In genomic region chr9:131650254-131650653, GRCh38 we compare ENCODE assay signal across 11 cellular contexts.
DNase-seq lines count a peak whose midpoint lies in the region; TF ChIP-seq lines count a peak whose summit lies in the region.
"Had no signal": no experiment of that assay in that cellular context is flagged by ENCODE, and none has a peak within 500 bp of the region (broad histone marks: within the 10 kb centered on the region; RNA-seq: fewer than 3 reads in every experiment).

No MANE protein-coding gene starts in this region.

- no peak overlapping the region for H3K4me3 ChIP-seq in left ventricle myocardium inferior
- H3K4me3 ChIP-seq in skeletal muscle tissue (ENCODE audit: low read length in 3 of 3): no peak overlapping the region
- H3K4me3 ChIP-seq in WERI-Rb-1 (ENCODE audit: low read depth, low read length): no peak overlapping the region

- peak; percentile 77 for DNase-seq in GM03348 (ENCODE audit: low spot score)
- DNase-seq in activated T-helper 1 cell treated with anti-CD3 and anti-CD28 coated beads, Interleukin-12 subunit alpha, Interleukin-12 subunit beta, Interleukin-2, Interleukin-4 antibody, amounts not matched to agents 30 ng/mL and 10 ng/mL and 1 ng/mL, durations not matched to agents 14 hours and 24 hours and 36 hours (ENCODE audit: low spot score): no peak
- DNase-seq in left ventricle myocardium inferior: no peak
- no peak for DNase-seq in NCI-H774 (lab: John Stamatoyannopoulos, UW)
- DNase-seq in WERI-Rb-1: no peak
- no peak for DNase-seq in HuH-7 (ENCODE audit: low spot score)
- no peak for DNase-seq in NCI-H1436 treated with DMSO at 0.1 percent for 48 hours (lab: John Stamatoyannopoulos, UW)
- DNase-seq: activated CD8-positive, alpha-beta memory T cell treated with anti-CD3 and anti-CD28 coated beads, Interleukin-2, amount 10 ng/mL, durations not matched to agents 7 days and 5 days; DND-41 had no signal

- intact Hi-C loops in activated T-helper 1 cell treated with anti-CD3 and anti-CD28 coated beads, Interleukin-12 subunit alpha, Interleukin-12 subunit beta, Interleukin-2, Interleukin-4 antibody, amounts not matched to agents 30 ng/mL and 10 ng/mL and 1 ng/mL, durations not matched to agents 14 hours and 24 hours and 36 hours (cut with micrococcal nuclease): loop anchor here (2.0 kb wide), 1 partner anchor 15 kb away; no protein-coding TSS in a partner anchor
- intact Hi-C loops in left ventricle myocardium inferior (cut with micrococcal nuclease): no loop called here

- H3K4me1 ChIP-seq in left ventricle myocardium inferior: peaks cover 64% of the 10 kb centered on the region
- H3K4me1 ChIP-seq in skeletal muscle tissue (ENCODE audit: control insufficient read depth in 3 of 3, insufficient read depth in 3 of 3, low read length in 3 of 3): peaks cover 30 to 47% (median 37%) of the 10 kb centered on the region in 3 donors

- peaks cover 73% of the 10 kb centered on the region for H3K4me1 Mint-ChIP-seq in activated T-helper 1 cell treated with anti-CD3 and anti-CD28 coated beads, Interleukin-12 subunit alpha, Interleukin-12 subunit beta, Interleukin-2, Interleukin-4 antibody, amounts not matched to agents 30 ng/mL and 10 ng/mL and 1 ng/mL, durations not matched to agents 14 hours and 24 hours and 36 hours (ENCODE audit: low read depth)

- H3K27me3 Mint-ChIP-seq in activated T-helper 1 cell treated with anti-CD3 and anti-CD28 coated beads, Interleukin-12 subunit alpha, Interleukin-12 subunit beta, Interleukin-2, Interleukin-4 antibody, amounts not matched to agents 30 ng/mL and 10 ng/mL and 1 ng/mL, durations not matched to agents 14 hours and 24 hours and 36 hours (ENCODE audit: insufficient read depth): no peaks in the 10 kb centered on the region
- H3K27me3 Mint-ChIP-seq: activated CD8-positive, alpha-beta memory T cell treated with anti-CD3 and anti-CD28 coated beads, Interleukin-2, amount 10 ng/mL, durations not matched to agents 7 days and 5 days had no signal

- H3K9me3 Mint-ChIP-seq in activated T-helper 1 cell treated with anti-CD3 and anti-CD28 coated beads, Interleukin-12 subunit alpha, Interleukin-12 subunit beta, Interleukin-2, Interleukin-4 antibody, amounts not matched to agents 30 ng/mL and 10 ng/mL and 1 ng/mL, durations not matched to agents 14 hours and 24 hours and 36 hours: no peaks in the 10 kb centered on the region

- H3K36me3 ChIP-seq in left ventricle myocardium inferior (peaks cover 35% of the 10 kb centered on the region), skeletal muscle tissue (ENCODE audit: control insufficient read depth in 3 of 3, insufficient read depth in 3 of 3, low read length in 3 of 3) (peaks cover 0 to 6% (median 4%) of the 10 kb centered on the region in 3 donors), WERI-Rb-1 (peaks cover 4% of the 10 kb centered on the region)

- no peak overlapping the region for H3K4me3 Mint-ChIP-seq in activated T-helper 1 cell treated with anti-CD3 and anti-CD28 coated beads, Interleukin-12 subunit alpha, Interleukin-12 subunit beta, Interleukin-2, Interleukin-4 antibody, amounts not matched to agents 30 ng/mL and 10 ng/mL and 1 ng/mL, durations not matched to agents 14 hours and 24 hours and 36 hours
- H3K4me3 Mint-ChIP-seq: activated CD8-positive, alpha-beta memory T cell treated with anti-CD3 and anti-CD28 coated beads, Interleukin-2, amount 10 ng/mL, durations not matched to agents 7 days and 5 days had no signal

- TF ChIP-seq CTCF in left ventricle myocardium inferior (IDR thresholded peaks at IDR 0.05; ENCODE audit: borderline replicate concordance): no peak
- TF ChIP-seq CTCF in WERI-Rb-1 (IDR thresholded peaks at IDR 0.05; ENCODE audit: low read depth, low read length): no peak

- no peak overlapping the region for H3K9ac ChIP-seq in skeletal muscle tissue (ENCODE audit: low read depth in 1 of 3, low read length in 3 of 3)
- H3K9ac ChIP-seq: parathyroid adenoma had no signal

- H3K27ac ChIP-seq in left ventricle myocardium inferior (replicated peaks): peak overlapping the region; percentile 37
- peak overlapping the region; percentile 66 for H3K27ac ChIP-seq in skeletal muscle tissue (ENCODE audit: low read depth, low read length)
- H3K27ac ChIP-seq in WERI-Rb-1: no peak overlapping the region
- H3K27ac ChIP-seq: parathyroid adenoma had no signal

- H3K27me3 ChIP-seq in left ventricle myocardium inferior (ENCODE audit: low read depth) (no peaks in the 10 kb centered on the region), skeletal muscle tissue (ENCODE audit: control insufficient read depth in 3 of 3, insufficient read depth in 3 of 3, low read length in 3 of 3) (no peaks in the 10 kb centered on the region), WERI-Rb-1 (ENCODE audit: insufficient read depth, low read depth, severe bottlenecking) (no peaks in the 10 kb centered on the region)

- H3K9me3 ChIP-seq in left ventricle myocardium inferior (replicated peaks): no peaks in the 10 kb centered on the region
- H3K9me3 ChIP-seq in skeletal muscle tissue (ENCODE audit: control insufficient read depth in 3 of 3, low read length in 3 of 3): no peaks in the 10 kb centered on the region
- no peaks in the 10 kb centered on the region for H3K9me3 ChIP-seq in WERI-Rb-1 (ENCODE audit: severe bottlenecking)

- peak overlapping the region; percentile 71 for H3K27ac Mint-ChIP-seq in activated T-helper 1 cell treated with anti-CD3 and anti-CD28 coated beads, Interleukin-12 subunit alpha, Interleukin-12 subunit beta, Interleukin-2, Interleukin-4 antibody, amounts not matched to agents 30 ng/mL and 10 ng/mL and 1 ng/mL, durations not matched to agents 14 hours and 24 hours and 36 hours

- peaks cover 35% of the 10 kb centered on the region for H3K36me3 Mint-ChIP-seq in activated T-helper 1 cell treated with anti-CD3 and anti-CD28 coated beads, Interleukin-12 subunit alpha, Interleukin-12 subunit beta, Interleukin-2, Interleukin-4 antibody, amounts not matched to agents 30 ng/mL and 10 ng/mL and 1 ng/mL, durations not matched to agents 14 hours and 24 hours and 36 hours (ENCODE audit: low read depth)
